8 cellular contexts compared by ENCODE assay signal in the genomic region with DNA sequence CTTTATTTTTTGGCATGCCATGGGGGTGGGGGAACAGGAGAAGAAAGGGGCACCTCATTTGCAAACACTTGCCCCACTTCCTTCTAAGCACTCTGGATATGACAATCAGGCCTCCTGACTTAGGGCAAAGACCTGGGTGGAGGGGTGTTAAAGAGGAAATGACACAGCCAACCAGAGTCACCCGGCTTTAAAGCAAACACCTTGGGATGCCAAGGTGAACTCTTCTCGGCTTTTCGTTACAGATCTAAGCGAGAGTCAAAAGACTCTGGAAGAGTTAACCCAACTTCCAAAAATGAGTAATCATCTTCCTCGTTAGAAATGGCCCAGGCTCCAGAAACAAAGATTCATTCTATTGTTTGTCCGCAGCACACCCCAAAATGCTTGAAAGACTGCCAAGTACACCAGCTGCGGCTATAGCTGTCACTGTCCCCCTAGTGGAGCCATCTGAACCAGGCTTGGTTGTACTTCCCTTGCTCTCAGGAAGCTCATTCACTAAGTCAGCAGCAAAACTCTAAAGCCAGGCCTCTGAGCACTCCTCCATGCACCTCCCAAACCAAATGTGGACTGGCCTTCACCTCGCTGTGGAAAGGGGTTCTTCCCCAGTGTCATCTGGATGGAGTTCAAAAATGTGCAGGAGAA. TPM values are rescaled to one million over a fixed set of nuclear protein-coding genes. Genes with fewer than 3 reads are reported as not detected.
DNase-seq lines count a peak whose midpoint lies in the region; ATAC-seq, FAIRE-seq and TF ChIP-seq lines count a peak whose summit lies in the region.

No MANE protein-coding gene starts in this region.

- H3K27ac ChIP-seq in GM12878 (ENCODE audit: control insufficient read depth, insufficient read depth) (peak overlapping the region; percentile 71), keratinocyte (ENCODE audit: control insufficient read depth, insufficient read depth, low read length) (peak overlapping the region; percentile 62)

- POLR2A ChIA-PET in GM12878 (lab: Charles Lee): interaction anchor here (0.6 to 12.9 kb wide), 11 partner anchors 9 to 58 kb away, joined by 3 to 139 read pairs (median 5); no protein-coding TSS in a partner anchor

- no TSS peak for BruUV-seq in GM12878 (replicated peaks; lab: Mats Ljungman, UMichigan)

- intact Hi-C loops in GM12878 (cut with micrococcal nuclease; ENCODE audit: unreplicated experiment): loop anchor here (1.0 to 5.0 kb wide), 4 partner anchors 22 to 105 kb away; no protein-coding TSS in a partner anchor

- SMC1A ChIA-PET in GM12878 (lab: Charles Lee; ENCODE audit: uncharacterized antibody, unreplicated experiment): interaction anchor here (0.6 to 21.7 kb wide), 19 partner anchors 10 to 184 kb away, joined by 3 to 351 read pairs (median 11); no protein-coding TSS in a partner anchor

- TF ChIP-seq POLR2A in GM12878 (IDR thresholded peaks at IDR 0.05; ENCODE audit: low read depth, low read length): no peak

- H3K79me2 ChIP-seq in GM12878 (ENCODE audit: control insufficient read depth, insufficient read depth, low read length) (peaks cover 32% of the 10 kb centered on the region), keratinocyte (ENCODE audit: control insufficient read depth, insufficient read depth, low read length) (peaks cover 48% of the 10 kb centered on the region)

- dilution Hi-C loops in keratinocyte (cut with MboI; ENCODE audit: extremely low pct_ligation_motif_present, low sequenced_read_pairs): no loop called here

- no peaks in the 10 kb centered on the region for H3K27me3 ChIP-seq in GM12878 (replicated peaks in 1 of 2; ENCODE audit: control insufficient read depth in 2 of 2, insufficient read depth in 2 of 2, low read length in 1 of 2)
- H3K27me3 ChIP-seq in keratinocyte (ENCODE audit: control insufficient read depth, extremely low read depth, insufficient read depth, low read length): no peaks in the 10 kb centered on the region

- H3K9me1 ChIP-seq in keratinocyte (ENCODE audit: control insufficient read depth, extremely low read depth, insufficient read depth, low read length): no peaks in the 10 kb centered on the region

- in situ Hi-C loops in GM12878 (cut with MboI): no loop called here

- H2AFZ ChIP-seq in GM12878 (ENCODE audit: control insufficient read depth, low read depth, low read length) (no peak overlapping the region), keratinocyte (ENCODE audit: control insufficient read depth, low read length) (no peak overlapping the region)

- peak overlapping the region; percentile 57; the same call in 1 of the 2 replicates for H3K4me3 ChIP-seq in GM12878
- no peak overlapping the region for H3K4me3 ChIP-seq in keratinocyte (ENCODE audit: control insufficient read depth in 2 of 3, extremely low read depth in 1 of 3, insufficient read depth in 2 of 3, low read depth in 1 of 3, low read length in 3 of 3)

- no peaks in the 10 kb centered on the region for H4K20me1 ChIP-seq in GM12878 (ENCODE audit: control insufficient read depth, insufficient read depth)
- peaks cover 7% of the 10 kb centered on the region for H4K20me1 ChIP-seq in keratinocyte (ENCODE audit: control insufficient read depth, extremely low read depth, insufficient read depth, low read length)

- TF ChIP-seq EP300 in GM12878 (IDR thresholded peaks at IDR 0.05; ENCODE audit: borderline replicate concordance in 1 of 2, control insufficient read depth in 1 of 2, low read depth in 2 of 2, low read length in 2 of 2): peak; percentile 75 to 88; a peak in 3 of 4 replicates

- H3K36me3 Mint-ChIP-seq in T-helper 1 cell treated with Interleukin-12 subunit alpha and Interleukin-12 subunit beta and Interleukin-4 antibody, amounts not matched to agents 30 μg/mL and 1 μg/mL, for 36 hours (ENCODE audit: low read depth): peaks cover 24% of the 10 kb centered on the region

- H3K27ac Mint-ChIP-seq in T-helper 1 cell treated with Interleukin-12 subunit alpha and Interleukin-12 subunit beta and Interleukin-4 antibody, amounts not matched to agents 30 μg/mL and 1 μg/mL, for 36 hours: peak overlapping the region; percentile 91

- DNase-seq in C1 segment of cervical spinal cord (lab: John Stamatoyannopoulos, UW): peak in 9 of 14 donors; percentile 49 to 83 (median 74)
- DNase-seq in GM19238 (ENCODE audit: insufficient read length, low spot score): peak; percentile 65
- peak; percentile 87 for DNase-seq in GM12878 (ENCODE audit: low read depth, low spot score)
- DNase-seq in keratinocyte (ENCODE audit: low read depth, low spot score): no peak
- peak; percentile 38 for DNase-seq in stimulated activated CD8-positive, alpha-beta memory T cell treated with anti-CD3 and anti-CD28 coated beads, Interleukin-12 subunit alpha, Interleukin-12 subunit beta, amount 100 ng/mL, for 4 hours (ENCODE audit: low read depth)
- DNase-seq in NCI-H187 treated with DMSO at 0.1 percent for 48 hours (lab: John Stamatoyannopoulos, UW): no peak

- H3K27me3 Mint-ChIP-seq in T-helper 1 cell treated with Interleukin-12 subunit alpha and Interleukin-12 subunit beta and Interleukin-4 antibody, amounts not matched to agents 30 μg/mL and 1 μg/mL, for 36 hours (ENCODE audit: low read depth): peaks cover 7% of the 10 kb centered on the region

- peak overlapping the region; percentile 52 for H3K4me3 Mint-ChIP-seq in T-helper 1 cell treated with Interleukin-12 subunit alpha and Interleukin-12 subunit beta and Interleukin-4 antibody, amounts not matched to agents 30 μg/mL and 1 μg/mL, for 36 hours

- peaks cover 72% of the 10 kb centered on the region for H3K4me1 Mint-ChIP-seq in T-helper 1 cell treated with Interleukin-12 subunit alpha and Interleukin-12 subunit beta and Interleukin-4 antibody, amounts not matched to agents 30 μg/mL and 1 μg/mL, for 36 hours (ENCODE audit: low read depth)

- RAD21 ChIA-PET in GM12878 (lab: Charles Lee; ENCODE audit: unreplicated experiment): interaction anchor here (0.6 to 15.5 kb wide), 19 partner anchors 9 to 171 kb away, joined by 3 to 360 read pairs (median 9); a partner anchor contains a TSS

- peak overlapping the region; percentile 49; the same call in 1 of the 2 replicates for H3K9ac ChIP-seq in GM12878 (ENCODE audit: control insufficient read depth, insufficient read depth, low read length)
- no peak overlapping the region for H3K9ac ChIP-seq in keratinocyte (ENCODE audit: control insufficient read depth, extremely low read depth, insufficient read depth, low read length)

- FAIRE-seq in GM12878 (lab: Jason Lieb, UNC): peak; percentile 59
- peak; percentile 71 for FAIRE-seq in keratinocyte (lab: Jason Lieb, UNC)

- no peaks in the 10 kb centered on the region for H3K9me3 Mint-ChIP-seq in T-helper 1 cell treated with Interleukin-12 subunit alpha and Interleukin-12 subunit beta and Interleukin-4 antibody, amounts not matched to agents 30 μg/mL and 1 μg/mL, for 36 hours

- peak; percentile 56 to 72 (median 65) for TF ChIP-seq CTCF in GM12878 (IDR thresholded peaks at IDR 0.05 in 2 of 3, conservative IDR thresholded peaks at IDR 0.05 in 1 of 3; ENCODE audit: control insufficient read depth in 2 of 3, extremely low read depth in 1 of 3, insufficient read depth in 1 of 3, low read depth in 3 of 3, low read length in 3 of 3)
- peak; percentile 52 to 65 (median 63) for TF ChIP-seq CTCF in keratinocyte (optimal IDR thresholded peaks at IDR 0.05 in 1 of 3, IDR thresholded peaks at IDR 0.05 in 1 of 3, conservative IDR thresholded peaks at IDR 0.05 in 1 of 3; ENCODE audit: extremely low read depth in 1 of 3, insufficient read depth in 2 of 3, low read length in 3 of 3)

- under 1% methylated on average over 8 of the region's 8 CpGs for WGBS in GM12878 (ENCODE audit: insufficient coverage, insufficient replicate concordance, low lambda C conversion rate, missing lambda C conversion rate)

- CTCF ChIA-PET in GM12878 (lab: Yijun Ruan, JAX): interaction anchor here (0.6 to 21.9 kb wide), 20 partner anchors 9 to 1004 kb away, joined by 3 to 319 read pairs (median 10); no protein-coding TSS in a partner anchor

- H3K36me3 ChIP-seq in GM12878 (ENCODE audit: control insufficient read depth in 2 of 2, insufficient read depth in 2 of 2, low read length in 1 of 2): 0 out of 4 replicates have a peak, but pooled peaks cover 0 to 1% of the 10 kb centered on the region in 2 experiments
- H3K36me3 ChIP-seq in keratinocyte (ENCODE audit: control insufficient read depth in 2 of 2, extremely low read depth in 1 of 2, insufficient read depth in 2 of 2, low read length in 2 of 2): peaks cover 0 to 5% of the 10 kb centered on the region in 2 experiments

- no peaks in the 10 kb centered on the region for H3K9me3 ChIP-seq in GM12878 (replicated peaks; ENCODE audit: control insufficient read depth, insufficient read depth, low read length)
- no peaks in the 10 kb centered on the region for H3K9me3 ChIP-seq in keratinocyte (ENCODE audit: control insufficient read depth, low read depth, low read length)

- H3K4me2 ChIP-seq in GM12878 (ENCODE audit: control insufficient read depth, insufficient read depth) (peak overlapping the region; percentile 85), keratinocyte (ENCODE audit: control insufficient read depth, extremely low read depth, insufficient read depth, low read depth, low read length) (peak overlapping the region; percentile 52)

- ATAC-seq in HG03342 (IDR thresholded peaks at IDR 0.05; ENCODE audit: unreplicated experiment) (peak; percentile 45), GM12878 (peak; percentile 63)

- TF ChIP-seq RAD21 in GM12878 (IDR thresholded peaks at IDR 0.05; ENCODE audit: insufficient read depth, low read depth, low read length): peak; percentile 65

- H3K4me1 ChIP-seq in GM12878 (ENCODE audit: control insufficient read depth, insufficient read depth, low read length) (peaks cover 69% of the 10 kb centered on the region), keratinocyte (ENCODE audit: control insufficient read depth, extremely low read depth, insufficient read depth, low read length) (peaks cover 49% of the 10 kb centered on the region)

RNA-seq across cellular contexts. Expression of a gene that starts 24.8 kb away (rescaled TPM):
- 50.5 and 56.5 TPM in 2 replicates for total RNA-seq in GM12878 (2013; cell fraction: nucleolus; rRNA removed)
- 20.6 and 26.3 TPM in 2 replicates for total RNA-seq in GM12878 (2014; rRNA removed)
- 9.8 and 12.2 TPM in 2 replicates for total RNA-seq in GM12878 (2014; rRNA removed; fragmentation: Illumina TruSeq; extraction: Trizol)
- total RNA-seq in GM12878 (2021): 25.2 and 26.1 TPM in 2 replicates
- polyA plus RNA-seq in GM12878 (2011; ENCODE audit: low read depth): 3.7 TPM
- 6.3 and 8.6 TPM in 2 replicates for polyA plus RNA-seq in GM12878 (2011; rRNA removed)
- 10.5 and 14.4 TPM in 2 replicates for polyA plus RNA-seq in GM12878 (2011; cell fraction: cytosol; rRNA removed)
- polyA plus RNA-seq in GM12878 (2011; cell fraction: nucleus; rRNA removed): 14.4 and 19.5 TPM in 2 replicates
- polyA plus RNA-seq in GM12878 (2012): 7.8 and 8.4 TPM in 2 replicates
- 2.7 and 6.5 TPM in 2 replicates for polyA plus RNA-seq in GM12878 (2014; fragmentation: Illumina TruSeq; extraction: Trizol)
- under 1 TPM; 0.05 to 0.16 TPM for polyA plus RNA-seq in GM12878 (2014; fragmentation: Nextera tagmentation; extraction: Ambion mirVana)
- polyA plus RNA-seq in GM12878 (2014; rRNA removed): 14.8 and 15.6 TPM in 2 replicates
- polyA plus RNA-seq in GM12878 (2016; fragmentation: Nextera tagmentation; extraction: Ambion mirVana): 1 to 10 TPM; 4.9 to 7.7 TPM
- polyA minus RNA-seq in GM12878 (2011; rRNA and poly(A)+ RNA removed): 15.6 and 28.6 TPM in 2 replicates
- polyA minus RNA-seq in GM12878 (2011; cell fraction: cytosol; rRNA and poly(A)+ RNA removed): 13.3 and 14.2 TPM in 2 replicates
- polyA minus RNA-seq in GM12878 (2011; cell fraction: nucleus; rRNA and poly(A)+ RNA removed): 11.6 and 25.5 TPM in 2 replicates
- 8.6 to 13.2 TPM (median 9.0 TPM) in 3 replicates for polyA plus RNA-seq in keratinocyte
- polyA plus RNA-seq in keratinocyte (2011; ENCODE audit: low read depth): 4.1 TPM
- 5.6 and 8.3 TPM in 2 replicates for polyA plus RNA-seq in keratinocyte (2011; cell fraction: cytosol; rRNA removed)
- polyA plus RNA-seq in keratinocyte (2011; cell fraction: nucleus; rRNA removed): 12.2 and 14.8 TPM in 2 replicates
- polyA plus RNA-seq in keratinocyte (2012; ENCODE audit: low replicate concordance): 9.6 and 13.6 TPM in 2 replicates
- polyA minus RNA-seq in keratinocyte: 24.9 to 47.9 TPM (median 32.6 TPM) in 3 replicates
- 32.8 TPM for polyA minus RNA-seq in keratinocyte (2011; cell fraction: cytosol; rRNA and poly(A)+ RNA removed)
- polyA minus RNA-seq in keratinocyte (2011; cell fraction: nucleus; rRNA and poly(A)+ RNA removed): 23.2 and 32.0 TPM in 2 replicates

Comparison
In these comparisons a context has a peak if more than half of its experiments do, and no peak if none do; other contexts are left out.
1. DNase-seq: peak in C1 segment of cervical spinal cord (9 of 14), GM19238 (single experiment), GM12878 (single experiment) and stimulated activated CD8-positive, alpha-beta memory T cell treated with anti-CD3 and anti-CD28 coated beads, Interleukin-12 subunit alpha, Interleukin-12 subunit beta, amount 100 ng/mL, for 4 hours (single experiment); none in keratinocyte (single experiment) and NCI-H187 treated with DMSO at 0.1 percent for 48 hours (single experiment).